Comparison of ENCODE assay signal across 16 cellular contexts in the genomic region with DNA sequence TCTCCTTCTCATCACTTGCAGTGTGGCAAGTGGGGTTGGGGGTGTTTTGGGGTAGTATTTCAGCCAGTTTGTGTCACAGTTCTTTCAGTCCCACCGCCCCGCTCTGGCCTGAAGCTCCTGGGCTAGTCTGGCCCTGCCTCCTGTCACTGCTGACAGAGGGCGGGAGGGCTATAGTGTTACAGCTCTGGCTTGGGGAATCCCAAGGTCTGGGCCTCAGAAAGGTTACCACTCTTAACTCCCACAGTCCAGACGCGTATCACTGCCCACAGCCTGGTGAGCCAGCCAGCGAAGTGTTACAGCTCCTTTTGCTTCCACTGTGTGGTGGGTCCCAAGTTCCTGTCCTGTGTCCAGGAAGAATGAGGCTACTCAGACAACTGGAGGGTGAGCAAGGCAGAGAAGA. TPM values are rescaled to one million over a fixed set of nuclear protein-coding genes. Genes with fewer than 3 reads are reported as not detected.
DNase-seq lines count a peak whose midpoint lies in the region; ATAC-seq, FAIRE-seq and TF ChIP-seq lines count a peak whose summit lies in the region.
"Had no signal": no experiment of that assay in that cellular context is flagged by ENCODE, and none has a peak within 500 bp of the region (broad histone marks: within the 10 kb centered on the region; RNA-seq: fewer than 3 reads in every experiment).

No MANE protein-coding gene starts in this region.

- no peak overlapping the region; the same call in 1 of the 2 replicates for H2BK12ac ChIP-seq in H1 (ENCODE audit: low read depth, low read length)

- H3K36me3 ChIP-seq in HepG2 (replicated peaks in 1 of 2; ENCODE audit: control insufficient read depth in 1 of 2, insufficient read depth in 2 of 2, low read length in 2 of 2), result no peaks in the 10 kb centered on the region
- H3K36me3 ChIP-seq in right lobe of liver, result no peaks in the 10 kb centered on the region
- no peaks in the 10 kb centered on the region for H3K36me3 ChIP-seq in H1 (ENCODE audit: control insufficient read depth in 2 of 4, insufficient read depth in 4 of 4, low read length in 3 of 4)
- H3K36me3 ChIP-seq: BLaER1 treated with 17β-estradiol and CSF1 and Interleukin-3, amounts not matched to agents 10 nM and 100 nM; HAP-1 had no signal

- H3K18ac ChIP-seq in H1 (ENCODE audit: extremely low read depth, low read length), result no peak overlapping the region

- peaks cover 0 to 31% of the 10 kb centered on the region in 2 experiments; a peak in 3 of 5 replicates for H3K27me3 ChIP-seq in HepG2 (ENCODE audit: control insufficient read depth in 1 of 2, insufficient read depth in 2 of 2, low read length in 2 of 2)
- no peaks in the 10 kb centered on the region for H3K27me3 ChIP-seq in right lobe of liver
- no peaks in the 10 kb centered on the region; a peak in 1 of 7 replicates for H3K27me3 ChIP-seq in H1 (replicated peaks in 1 of 4; ENCODE audit: control insufficient read depth in 3 of 4, extremely low read depth in 1 of 4, insufficient read depth in 3 of 4, low read length in 3 of 4)
- H3K27me3 ChIP-seq: BLaER1 treated with 17β-estradiol and CSF1 and Interleukin-3, amounts not matched to agents 10 nM and 100 nM had no signal

- H3K9me3 Mint-ChIP-seq in stimulated activated effector memory CD8-positive, alpha-beta T cell treated with anti-CD3 and anti-CD28 coated beads, Interleukin-12 subunit alpha, Interleukin-12 subunit beta, amount 100 ng/mL, for 72 hours, result no peaks in the 10 kb centered on the region
- H3K9me3 Mint-ChIP-seq: CD8-positive, alpha-beta T cell had no signal

- TF ChIP-seq EP300 in HepG2 (IDR thresholded peaks at IDR 0.05; ENCODE audit: low read depth in 2 of 2, low read length in 2 of 2), result no peak
- TF ChIP-seq EP300 in HepG2 (CRISPR knock-in tag; IDR thresholded peaks at IDR 0.05; ENCODE audit: borderline replicate concordance), result no peak
- no peak for TF ChIP-seq EP300 in H1 (IDR thresholded peaks at IDR 0.05; ENCODE audit: borderline replicate concordance in 1 of 2, low read depth in 2 of 2, low read length in 2 of 2)

- intact Hi-C loops in HepG2 (cut with micrococcal nuclease; ENCODE audit: unreplicated experiment), result loop anchor here (5.0 kb wide), 1 partner anchor 98 kb away; no protein-coding TSS in a partner anchor
- intact Hi-C loops in right lobe of liver (cut with DNase I), result no loop called here

- H3K4me2 ChIP-seq in HepG2 (ENCODE audit: low read depth, low read length) (no peak overlapping the region), H1 (ENCODE audit: insufficient read depth in 1 of 2, low read depth in 2 of 2, low read length in 2 of 2) (no peak overlapping the region)
- H3K4me2 ChIP-seq: BLaER1 treated with 17β-estradiol and CSF1 and Interleukin-3, amounts not matched to agents 10 nM and 100 nM had no signal

- TF ChIP-seq CTCF in HepG2 (CRISPR knock-in tag; IDR thresholded peaks at IDR 0.05) (no peak), right lobe of liver (IDR thresholded peaks at IDR 0.05) (no peak), H1 (IDR thresholded peaks at IDR 0.05; ENCODE audit: control extremely low read depth in 1 of 3, insufficient read depth in 1 of 3, low read depth in 1 of 3, low read length in 3 of 3) (no peak)

- POLR2A ChIA-PET in HepG2 (lab: Yijun Ruan, JAX), result no interaction called here
- POLR2A ChIA-PET in H1 (lab: Charles Lee; ENCODE audit: partially characterized antibody), result interaction anchor here (1.2 to 1.5 kb wide), 2 partner anchors 120 to 143 kb away, joined by 3 to 6 read pairs; partner anchors contain the start of gene ZNF783

- H3K27ac ChIP-seq in HepG2 (ENCODE audit: extremely low read length, insufficient read depth, low read length) (no peak overlapping the region), right lobe of liver (no peak overlapping the region), H1 (ENCODE audit: low read depth, low read length) (no peak overlapping the region)
- H3K27ac ChIP-seq: BLaER1 treated with 17β-estradiol and CSF1 and Interleukin-3, amounts not matched to agents 10 nM and 100 nM had no signal

- FAIRE-seq in HepG2 (lab: Jason Lieb, UNC), result no peak
- no peak for FAIRE-seq in H1 (lab: Jason Lieb, UNC)
- FAIRE-seq: GM12891 had no signal

- H3K4me1 ChIP-seq in HepG2 (ENCODE audit: insufficient read depth, low read length), result 0 out of 2 replicates have a peak, but pooled peaks cover 1% of the 10 kb centered on the region
- H3K4me1 ChIP-seq in right lobe of liver, result no peaks in the 10 kb centered on the region
- H3K4me1 ChIP-seq in H1 (replicated peaks in 1 of 4; ENCODE audit: control insufficient read depth in 3 of 4, insufficient read depth in 4 of 4, low read length in 3 of 4), result peaks cover 0 to 2% (median 0%) of the 10 kb centered on the region in 4 experiments; a peak in 3 of 7 replicates
- H3K4me1 ChIP-seq: BLaER1 treated with 17β-estradiol and CSF1 and Interleukin-3, amounts not matched to agents 10 nM and 100 nM; HAP-1 had no signal

- H3K23ac ChIP-seq in H1 (ENCODE audit: insufficient read length), result no peak overlapping the region

- no peak overlapping the region for H2BK5ac ChIP-seq in H1 (ENCODE audit: low read depth, low read length)

- DNase-seq in HepG2 (ENCODE audit: low spot score) (no peak), right lobe of liver (no peak), H1 (ENCODE audit: low read depth in 1 of 2, low spot score in 2 of 2) (no peak), GM19240 (ENCODE audit: insufficient read length, low spot score) (no peak), GM03348 (ENCODE audit: low spot score) (no peak)
- no peak for DNase-seq in stimulated activated effector memory CD8-positive, alpha-beta T cell treated with anti-CD3 and anti-CD28 coated beads, Interleukin-12 subunit alpha, Interleukin-12 subunit beta, amount 100 ng/mL, for 72 hours (ENCODE audit: low spot score in 2 of 2)
- DNase-seq: Calu3; CD8-positive, alpha-beta T cell; DMS79 treated with DMSO at 0.1 percent for 48 hours; GF-D8; GOT3 had no signal

- no peak overlapping the region for H3K14ac ChIP-seq in H1 (ENCODE audit: insufficient read length)

- H3K79me1 ChIP-seq in H1 (ENCODE audit: low read depth, low read length), result no peaks in the 10 kb centered on the region

- H3K23me2 ChIP-seq in H1 (ENCODE audit: low read depth, low read length), result no peaks in the 10 kb centered on the region

- H2AFZ ChIP-seq in HepG2 (ENCODE audit: low read length), result no peak overlapping the region
- no peak overlapping the region for H2AFZ ChIP-seq in H1 (ENCODE audit: low read length)

- H2AK5ac ChIP-seq in H1 (ENCODE audit: low read depth, low read length), result no peak overlapping the region

- CTCF ChIA-PET in HepG2 (lab: Yijun Ruan, JAX; ENCODE audit: low intra/inter-chr PET ratio, low total read pairs) (no interaction called here), H1 (lab: Charles Lee; ENCODE audit: partially characterized antibody) (interaction anchor here (0.6 to 5.8 kb wide), 15 partner anchors 9 to 393 kb away, joined by 3 to 82 read pairs (median 4); partner anchors contain the start of gene ZNF398)

- H3K4me3 ChIP-seq in HepG2 (replicated peaks in 1 of 3; ENCODE audit: insufficient read depth in 1 of 3, low read depth in 2 of 3, low read length in 3 of 3) (no peak overlapping the region), right lobe of liver (no peak overlapping the region), H1 (ENCODE audit: extremely low read depth in 1 of 4, insufficient read depth in 2 of 4, low read depth in 3 of 4, low read length in 4 of 4) (no peak overlapping the region)
- H3K4me3 ChIP-seq: BLaER1 treated with 17β-estradiol and CSF1 and Interleukin-3, amounts not matched to agents 10 nM and 100 nM; HAP-1 had no signal

- TF ChIP-seq POLR2A in HepG2 (IDR thresholded peaks at IDR 0.05; ENCODE audit: insufficient read depth in 1 of 2, low read depth in 2 of 2, low read length in 2 of 2) (no peak), right lobe of liver (IDR thresholded peaks at IDR 0.05) (no peak), H1 (IDR thresholded peaks at IDR 0.05; ENCODE audit: control extremely low read depth in 1 of 2, low read depth in 2 of 2, low read length in 2 of 2) (no peak)

- no TSS peak for BruUV-seq in HepG2 (replicated peaks; lab: Mats Ljungman, UMichigan)

- H4K8ac ChIP-seq in H1 (ENCODE audit: extremely low read depth, insufficient read depth, low read length), result no peak overlapping the region

- no peak overlapping the region for H2BK20ac ChIP-seq in H1 (ENCODE audit: low read length)

- in situ Hi-C loops in HepG2 (cut with HindIII; ENCODE audit: extremely low pct_ligation_motif_present, low pct_unique_long_range_greater_than_20kb), result no loop called here

- ATAC-seq in HepG2 (peak; percentile 49; the same call in 2 of the 3 replicates), right lobe of liver (no peak), GM19023 (IDR thresholded peaks at IDR 0.05; ENCODE audit: unreplicated experiment) (no peak)
- ATAC-seq in stimulated activated effector memory CD8-positive, alpha-beta T cell treated with anti-CD3 and anti-CD28 coated beads, Interleukin-12 subunit alpha, Interleukin-12 subunit beta, amount 100 ng/mL, for 72 hours, result peak; percentile 44
- ATAC-seq: CD8-positive, alpha-beta T cell had no signal

- H3K9ac ChIP-seq in HepG2 (ENCODE audit: insufficient read depth, low read depth, low read length) (no peak overlapping the region), H1 (replicated peaks in 1 of 4; ENCODE audit: extremely low read depth in 1 of 4, low read depth in 3 of 4, low read length in 3 of 4) (no peak overlapping the region)
- H3K9ac ChIP-seq: BLaER1 treated with 17β-estradiol and CSF1 and Interleukin-3, amounts not matched to agents 10 nM and 100 nM had no signal

- no peak overlapping the region for H4K5ac ChIP-seq in H1 (ENCODE audit: insufficient read length, low read depth, low read length)

- TF ChIP-seq RAD21 in HepG2 (CRISPR knock-in tag; IDR thresholded peaks at IDR 0.05), result no peak
- TF ChIP-seq RAD21 in H1 (IDR thresholded peaks at IDR 0.05 in 1 of 2, conservative IDR thresholded peaks at IDR 0.05 in 1 of 2; ENCODE audit: low read depth in 2 of 2, low read length in 2 of 2), result no peak

- 0 out of 2 replicates have a peak overlapping the region, but pooled peaks have one; percentile 75 for H2BK15ac ChIP-seq in H1 (ENCODE audit: low read length)

- H4K91ac ChIP-seq in H1 (replicated peaks; ENCODE audit: insufficient read length, low read length), result no peak overlapping the region

- no peak overlapping the region for H3K56ac ChIP-seq in H1 (replicated peaks; ENCODE audit: insufficient read length, low read depth, low read length)

- H3K9me3 ChIP-seq in HepG2 (ENCODE audit: low read length), result no peaks in the 10 kb centered on the region
- no peaks in the 10 kb centered on the region for H3K9me3 ChIP-seq in right lobe of liver
- no peaks in the 10 kb centered on the region; a peak in 1 of 4 replicates for H3K9me3 ChIP-seq in H1 (ENCODE audit: insufficient read depth in 2 of 2, low read depth in 1 of 2, low read length in 1 of 2)
- H3K9me3 ChIP-seq: HAP-1 had no signal

- no peaks in the 10 kb centered on the region for H3K79me2 ChIP-seq in HepG2 (ENCODE audit: insufficient read depth, low read length)
- H3K79me2 ChIP-seq in H1 (ENCODE audit: control insufficient read depth in 1 of 2, insufficient read depth in 2 of 2, low read length in 2 of 2), result no peaks in the 10 kb centered on the region

- no peaks in the 10 kb centered on the region for H3K4me1 Mint-ChIP-seq in stimulated activated effector memory CD8-positive, alpha-beta T cell treated with anti-CD3 and anti-CD28 coated beads, Interleukin-12 subunit alpha, Interleukin-12 subunit beta, amount 100 ng/mL, for 72 hours
- H3K4me1 Mint-ChIP-seq: B cell had no signal

- H3K27ac Mint-ChIP-seq in stimulated activated effector memory CD8-positive, alpha-beta T cell treated with anti-CD3 and anti-CD28 coated beads, Interleukin-12 subunit alpha, Interleukin-12 subunit beta, amount 100 ng/mL, for 72 hours, result no peak overlapping the region
- H3K27ac Mint-ChIP-seq: B cell; CD8-positive, alpha-beta T cell had no signal

- no peaks in the 10 kb centered on the region for H3K36me3 Mint-ChIP-seq in stimulated activated effector memory CD8-positive, alpha-beta T cell treated with anti-CD3 and anti-CD28 coated beads, Interleukin-12 subunit alpha, Interleukin-12 subunit beta, amount 100 ng/mL, for 72 hours
- H3K36me3 Mint-ChIP-seq: CD8-positive, alpha-beta T cell had no signal

- WGBS in HepG2 (ENCODE audit: low lambda C conversion rate), result 20% methylated on average over 2 of the region's 6 CpGs
- WGBS in right lobe of liver (ENCODE audit: insufficient coverage, low coverage, low lambda C conversion rate, missing lambda C conversion rate), result 100% methylated on average over 2 of the region's 6 CpGs
- 88% methylated on average over 6 of the region's 6 CpGs; no CpG with 5 or more reads in 1 of the 2 experiments for WGBS in H1 (ENCODE audit: extremely low coverage in 1 of 2, insufficient coverage in 1 of 2, insufficient read length in 1 of 2, insufficient replicate concordance in 2 of 2, low coverage in 1 of 2, low lambda C conversion rate in 2 of 2, missing lambda C conversion rate in 1 of 2), 2 experiments

- H3K4me3 Mint-ChIP-seq in stimulated activated effector memory CD8-positive, alpha-beta T cell treated with anti-CD3 and anti-CD28 coated beads, Interleukin-12 subunit alpha, Interleukin-12 subunit beta, amount 100 ng/mL, for 72 hours, result no peak overlapping the region
- H3K4me3 Mint-ChIP-seq: B cell; CD8-positive, alpha-beta T cell had no signal

- H2BK120ac ChIP-seq in H1 (replicated peaks; ENCODE audit: low read depth, low read length), result no peak overlapping the region

- no peak overlapping the region for H3K4ac ChIP-seq in H1 (replicated peaks; ENCODE audit: insufficient read length, low read depth, low read length)

- H4K20me1 ChIP-seq in HepG2 (ENCODE audit: insufficient read depth, low read length) (no peaks in the 10 kb centered on the region), H1 (replicated peaks in 1 of 2; ENCODE audit: control insufficient read depth in 1 of 2, insufficient read depth in 2 of 2, low read length in 2 of 2) (no peaks in the 10 kb centered on the region)
- H4K20me1 ChIP-seq: BLaER1 treated with 17β-estradiol and CSF1 and Interleukin-3, amounts not matched to agents 10 nM and 100 nM had no signal

RNA-seq across cellular contexts. Expression of gene ZNF777, which starts 56.0 kb away (rescaled TPM):
- 4.4 and 6.0 TPM in 2 replicates for total RNA-seq in HepG2 (2016; rRNA removed; fragmentation: Illumina TruSeq; extraction: Trizol)
- 1.1 and 1.2 TPM in 2 replicates for total RNA-seq in HepG2 (2016; cell fraction: cytosol; rRNA removed; fragmentation: Illumina TruSeq; extraction: Trizol; ENCODE audit: low read depth)
- total RNA-seq in HepG2 (2016; cell fraction: insoluble cytoplasmic fraction; rRNA removed; fragmentation: Illumina TruSeq; extraction: Trizol), result 3.5 and 5.9 TPM in 2 replicates
- total RNA-seq in HepG2 (2016; cell fraction: membrane; rRNA removed; fragmentation: Illumina TruSeq; extraction: Trizol), result 4.0 and 4.1 TPM in 2 replicates
- 3.7 and 3.9 TPM in 2 replicates for total RNA-seq in HepG2 (2016; cell fraction: nucleus; rRNA removed; fragmentation: Illumina TruSeq; extraction: Trizol)
- polyA plus RNA-seq in HepG2 (2011; rRNA removed), result 3.8 and 4.8 TPM in 2 replicates
- 3.9 and 5.3 TPM in 2 replicates for polyA plus RNA-seq in HepG2 (2011; cell fraction: cytosol; rRNA removed)
- 3.7 and 3.8 TPM in 2 replicates for polyA plus RNA-seq in HepG2 (2011; cell fraction: nucleus; rRNA removed)
- 3.7 and 4.3 TPM in 2 replicates for polyA plus RNA-seq in HepG2 (2012)
- polyA plus RNA-seq in HepG2 (2016; cell fraction: cytosol; fragmentation: Illumina TruSeq; extraction: Trizol; ENCODE audit: low read depth), result 0.96 and 1.2 TPM in 2 replicates
- polyA plus RNA-seq in HepG2 (2016; cell fraction: insoluble cytoplasmic fraction; fragmentation: Illumina TruSeq; extraction: Trizol; ENCODE audit: low read depth), result 7.4 and 9.5 TPM in 2 replicates
- polyA plus RNA-seq in HepG2 (2016; cell fraction: membrane; fragmentation: Illumina TruSeq; extraction: Trizol; ENCODE audit: low read depth), result 3.4 and 3.5 TPM in 2 replicates
- polyA plus RNA-seq in HepG2 (2016; cell fraction: nucleus; fragmentation: Illumina TruSeq; extraction: Trizol; ENCODE audit: insufficient read depth, low read depth), result 7.3 and 8.5 TPM in 2 replicates
- 5.7 and 8.2 TPM in 2 replicates for polyA minus RNA-seq in HepG2 (2011; rRNA and poly(A)+ RNA removed; ENCODE audit: low replicate concordance)
- 5.0 and 5.4 TPM in 2 replicates for polyA minus RNA-seq in HepG2 (2011; cell fraction: cytosol; rRNA and poly(A)+ RNA removed)
- polyA minus RNA-seq in HepG2 (2011; cell fraction: nucleus; rRNA and poly(A)+ RNA removed), result 3.2 and 3.7 TPM in 2 replicates
- total RNA-seq in right lobe of liver, result 1 to 10 TPM; 5.3 to 7.0 (median 5.4) TPM
- 10.1 and 11.2 TPM in 2 replicates for total RNA-seq in H1 (2021; fragmentation: NEBNext Ultra II Directional; extraction: Animal tissue kit (Norgen Biotek cat#: 25700))
- 8.0 and 9.4 TPM in 2 replicates for polyA plus RNA-seq in H1 (2011; rRNA removed)
- polyA plus RNA-seq in H1 (2011; cell fraction: cytosol; rRNA removed), result 7.3 TPM
- 6.9 TPM for polyA plus RNA-seq in H1 (2011; cell fraction: nucleus; rRNA removed)
- 5.7 to 11.4 TPM (median 9.2 TPM) in 4 replicates for polyA plus RNA-seq in H1 (2012, experiment 1 of 2)
- 6.2 TPM for polyA plus RNA-seq in H1 (2012, experiment 2 of 2)
- 6.5 TPM for polyA plus RNA-seq in H1 (2013, experiment 1 of 2)
- 6.1 TPM for polyA plus RNA-seq in H1 (2013, experiment 2 of 2)
- 4.1 and 4.3 TPM in 2 replicates for polyA minus RNA-seq in H1 (2011; rRNA and poly(A)+ RNA removed)
- polyA minus RNA-seq in H1 (2011; cell fraction: cytosol; rRNA and poly(A)+ RNA removed), result 9.1 TPM
- 4.5 TPM for polyA minus RNA-seq in H1 (2011; cell fraction: nucleus; rRNA and poly(A)+ RNA removed)

Comparison
In these comparisons a context has a peak if more than half of its experiments do, and no peak if none do; other contexts are left out.
1. ATAC-seq: peak in HepG2 (single experiment) and stimulated activated effector memory CD8-positive, alpha-beta T cell treated with anti-CD3 and anti-CD28 coated beads, Interleukin-12 subunit alpha, Interleukin-12 subunit beta, amount 100 ng/mL, for 72 hours (single experiment); none in right lobe of liver (0 of 4) and GM19023 (single experiment).